In the genomic region with DNA sequence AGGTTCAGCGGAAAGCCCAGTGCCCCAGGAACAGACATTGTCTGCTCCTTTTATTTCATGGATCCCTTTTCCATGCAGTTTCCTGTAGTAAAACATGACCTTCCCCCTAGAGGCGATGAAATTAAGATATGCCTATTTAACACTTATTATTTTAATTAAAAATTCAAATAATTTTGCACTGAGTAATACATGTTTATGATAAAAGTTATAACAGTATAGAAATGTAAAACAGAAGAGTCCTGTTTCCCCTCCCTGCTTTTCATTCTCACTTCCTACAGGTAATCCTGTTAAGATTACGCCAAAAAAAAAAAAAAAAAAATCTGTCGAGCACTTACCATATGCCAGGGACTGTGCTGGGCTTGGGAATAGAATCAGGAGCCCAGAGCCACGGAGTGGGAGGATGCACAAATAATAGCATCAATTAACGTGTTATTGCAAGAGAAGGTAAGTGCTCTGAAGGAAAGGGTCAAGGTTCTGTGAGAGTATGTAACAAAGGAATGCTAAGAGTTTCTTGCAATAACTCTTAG, we compare ENCODE assay signal across 8 cellular contexts. TPM values are rescaled to one million over a fixed set of nuclear protein-coding genes. Genes with fewer than 3 reads are reported as not detected.
DNase-seq lines count a peak whose midpoint lies in the region; ATAC-seq and TF ChIP-seq lines count a peak whose summit lies in the region.

No MANE protein-coding gene starts in this region.

- no peaks in the 10 kb centered on the region for H3K27me3 ChIP-seq in left ventricle myocardium inferior (ENCODE audit: low read depth)
- H3K27me3 ChIP-seq in liver (ENCODE audit: control insufficient read depth in 4 of 4, insufficient read depth in 4 of 4, low read length in 3 of 4): no peaks in the 10 kb centered on the region

- peaks cover 9% of the 10 kb centered on the region for H3K36me3 Mint-ChIP-seq in activated naive CD8-positive, alpha-beta T cell treated with anti-CD3 and anti-CD28 coated beads for 36 hours

- H3K36me3 ChIP-seq in left ventricle myocardium inferior (no peaks in the 10 kb centered on the region), liver (ENCODE audit: control insufficient read depth in 4 of 4, insufficient read depth in 3 of 4, low read depth in 1 of 4, low read length in 3 of 4) (peaks cover 2 to 8% (median 3%) of the 10 kb centered on the region in 4 donors), urinary bladder (ENCODE audit: insufficient read depth) (no peaks in the 10 kb centered on the region)

- peak overlapping the region; percentile 75 for H3K4me3 ChIP-seq in left ventricle myocardium inferior
- peak overlapping the region in 1 of 3 donors; percentile 93 for H3K4me3 ChIP-seq in liver (ENCODE audit: low read depth in 1 of 3, low read length in 3 of 3)
- peak overlapping the region; percentile 73 for H3K4me3 ChIP-seq in urinary bladder (ENCODE audit: low read depth, low read length)

- H3K9me3 ChIP-seq in left ventricle myocardium inferior (replicated peaks): no peaks in the 10 kb centered on the region
- no peaks in the 10 kb centered on the region for H3K9me3 ChIP-seq in liver (ENCODE audit: control insufficient read depth in 4 of 4, low read length in 3 of 4)

- peaks cover 41% of the 10 kb centered on the region for H3K4me1 ChIP-seq in left ventricle myocardium inferior
- H3K4me1 ChIP-seq in liver (ENCODE audit: control insufficient read depth in 4 of 4, insufficient read depth in 4 of 4, low read length in 3 of 4): peaks cover 6 to 34% (median 23%) of the 10 kb centered on the region in 4 donors
- peaks cover 1% of the 10 kb centered on the region for H3K4me1 ChIP-seq in urinary bladder (ENCODE audit: insufficient read depth)

- intact Hi-C loops in left ventricle myocardium inferior (cut with micrococcal nuclease): loop anchor here (10.0 kb wide), 1 partner anchor 54 kb away; no protein-coding TSS in a partner anchor
- intact Hi-C loops in Right ventricle myocardium superior (cut with DNase I): loop anchor here (5.0 kb wide), 1 partner anchor 47 kb away; the partner anchor contains the start of genes EMG1 and PHB2

- ATAC-seq in Right ventricle myocardium superior (ENCODE audit: poor library complexity): no peak

- H3K9me3 Mint-ChIP-seq in activated naive CD8-positive, alpha-beta T cell treated with anti-CD3 and anti-CD28 coated beads for 36 hours: no peaks in the 10 kb centered on the region

- H3K27me3 Mint-ChIP-seq in activated naive CD8-positive, alpha-beta T cell treated with anti-CD3 and anti-CD28 coated beads for 36 hours: no peaks in the 10 kb centered on the region

- no peak for DNase-seq in left ventricle myocardium inferior
- no peak for DNase-seq in Right ventricle myocardium superior
- no peak for DNase-seq in activated naive CD8-positive, alpha-beta T cell treated with anti-CD3 and anti-CD28 coated beads for 36 hours
- no peak for DNase-seq in MV-4-11 (lab: John Stamatoyannopoulos, UW)
- DNase-seq in activated effector memory CD4-positive, alpha-beta T cell treated with anti-CD3 and anti-CD28 coated beads, Interleukin-2, amount 50 U/mL, for 16 hours: no peak
- no peak for DNase-seq in GM03348 (ENCODE audit: low spot score)

- peaks cover 27% of the 10 kb centered on the region for H3K4me1 Mint-ChIP-seq in activated naive CD8-positive, alpha-beta T cell treated with anti-CD3 and anti-CD28 coated beads for 36 hours

- WGBS in liver: 6% methylated on average over 6 of the region's 6 CpGs
- WGBS in urinary bladder: 6% methylated on average over 6 of the region's 6 CpGs

- peak overlapping the region; percentile 93 for H3K4me3 Mint-ChIP-seq in activated naive CD8-positive, alpha-beta T cell treated with anti-CD3 and anti-CD28 coated beads for 36 hours

- H3K9ac ChIP-seq in liver (ENCODE audit: low read depth in 1 of 2, low read length in 2 of 2): peak overlapping the region; percentile 25 to 89

- TF ChIP-seq CTCF in left ventricle myocardium inferior (IDR thresholded peaks at IDR 0.05; ENCODE audit: borderline replicate concordance): no peak
- TF ChIP-seq CTCF in liver (IDR thresholded peaks at IDR 0.05; ENCODE audit: low read depth, low read length, missing input control): no peak

- peak overlapping the region; percentile 92 for H3K27ac ChIP-seq in left ventricle myocardium inferior (replicated peaks)
- H3K27ac ChIP-seq in liver (ENCODE audit: low read depth in 1 of 2, low read length in 2 of 2): peak overlapping the region; percentile 94 to 97
- H3K27ac ChIP-seq in urinary bladder (ENCODE audit: low read depth): no peak overlapping the region

- peak overlapping the region; percentile 89 for H3K27ac Mint-ChIP-seq in activated naive CD8-positive, alpha-beta T cell treated with anti-CD3 and anti-CD28 coated beads for 36 hours

- no peak for TF ChIP-seq RAD21 in liver (IDR thresholded peaks at IDR 0.05)

TF ChIP-seq in liver, 16 proteins besides CTCF, POLR2A, EP300 and RAD21:
- no peak for TF ChIP-seq HNF4A (conservative IDR thresholded peaks at IDR 0.05)
- TF ChIP-seq, protein P1, sequence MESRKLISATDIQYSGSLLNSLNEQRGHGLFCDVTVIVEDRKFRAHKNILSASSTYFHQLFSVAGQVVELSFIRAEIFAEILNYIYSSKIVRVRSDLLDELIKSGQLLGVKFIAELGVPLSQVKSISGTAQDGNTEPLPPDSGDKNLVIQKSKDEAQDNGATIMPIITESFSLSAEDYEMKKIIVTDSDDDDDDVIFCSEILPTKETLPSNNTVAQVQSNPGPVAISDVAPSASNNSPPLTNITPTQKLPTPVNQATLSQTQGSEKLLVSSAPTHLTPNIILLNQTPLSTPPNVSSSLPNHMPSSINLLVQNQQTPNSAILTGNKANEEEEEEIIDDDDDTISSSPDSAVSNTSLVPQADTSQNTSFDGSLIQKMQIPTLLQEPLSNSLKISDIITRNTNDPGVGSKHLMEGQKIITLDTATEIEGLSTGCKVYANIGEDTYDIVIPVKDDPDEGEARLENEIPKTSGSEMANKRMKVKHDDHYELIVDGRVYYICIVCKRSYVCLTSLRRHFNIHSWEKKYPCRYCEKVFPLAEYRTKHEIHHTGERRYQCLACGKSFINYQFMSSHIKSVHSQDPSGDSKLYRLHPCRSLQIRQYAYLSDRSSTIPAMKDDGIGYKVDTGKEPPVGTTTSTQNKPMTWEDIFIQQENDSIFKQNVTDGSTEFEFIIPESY (IDR thresholded peaks at IDR 0.05): no peak
- no peak for TF ChIP-seq EGR1 (IDR thresholded peaks at IDR 0.05; ENCODE audit: low read depth in 2 of 2)
- no peak for TF ChIP-seq HNF4G (IDR thresholded peaks at IDR 0.05)
- no peak for TF ChIP-seq NR2F2 (IDR thresholded peaks at IDR 0.05)
- TF ChIP-seq JUND (IDR thresholded peaks at IDR 0.05): no peak
- TF ChIP-seq GABPA (IDR thresholded peaks at IDR 0.05 in 1 of 2, conservative IDR thresholded peaks at IDR 0.05 in 1 of 2): no peak

RNA-seq across cellular contexts. Expression of gene LPCAT3, which starts 0.8 kb away (rescaled TPM):
- total RNA-seq in left ventricle myocardium inferior: 35.1 TPM
- 48.7 TPM for total RNA-seq in Right ventricle myocardium superior
- total RNA-seq in activated naive CD8-positive, alpha-beta T cell treated with anti-CD3 and anti-CD28 coated beads for 36 hours: 10 to 100 TPM; 23.3 to 23.8 TPM
- 10 to 100 TPM; 57.7 to 96.5 TPM for total RNA-seq in liver
- polyA plus RNA-seq in liver: 10 to 100 TPM; 41.9 to 96.3 TPM
- total RNA-seq in urinary bladder: 20.7 TPM
- 48.1 TPM for polyA plus RNA-seq in urinary bladder

RNA-seq across cellular contexts. Expression of gene C1S, which starts 41.4 kb away (rescaled TPM):
- total RNA-seq in left ventricle myocardium inferior (108 TPM), Right ventricle myocardium superior (142 TPM), liver (1,000 to 10,000 TPM in 1 of 2 donors, 100 to 1,000 TPM in 1; 267 to 2,029 TPM), urinary bladder (196 TPM)
- under 1 TPM; 0.47 to 0.66 TPM for total RNA-seq in activated naive CD8-positive, alpha-beta T cell treated with anti-CD3 and anti-CD28 coated beads for 36 hours
- polyA plus RNA-seq in liver (1,000 to 10,000 TPM; 1,439 to 1,696 TPM), urinary bladder (918 TPM)

RNA-seq across cellular contexts. Expression of gene EMG1, which starts 48.4 kb away (rescaled TPM):
- 44.3 TPM for total RNA-seq in left ventricle myocardium inferior
- total RNA-seq in Right ventricle myocardium superior: 39.0 TPM
- 100 to 1,000 TPM; 130 to 140 TPM for total RNA-seq in activated naive CD8-positive, alpha-beta T cell treated with anti-CD3 and anti-CD28 coated beads for 36 hours
- 10 to 100 TPM; 14.7 to 18.0 TPM for total RNA-seq in liver
- polyA plus RNA-seq in liver: 10 to 100 TPM; 11.5 to 28.6 TPM
- total RNA-seq in urinary bladder: 25.4 TPM
- polyA plus RNA-seq in urinary bladder: 25.9 TPM

RNA-seq across cellular contexts. Expression of gene PHB2, which starts 48.6 kb away (rescaled TPM):
- total RNA-seq in left ventricle myocardium inferior (142 TPM), Right ventricle myocardium superior (136 TPM), liver (10 to 100 TPM; 82.7 to 99.1 TPM), urinary bladder (94.9 TPM)
- total RNA-seq in activated naive CD8-positive, alpha-beta T cell treated with anti-CD3 and anti-CD28 coated beads for 36 hours: 100 to 1,000 TPM; 556 to 557 TPM
- polyA plus RNA-seq in liver (100 to 1,000 TPM; 107 to 133 TPM), urinary bladder (192 TPM)

Comparison
In these comparisons a context has a peak if more than half of its experiments do, and no peak if none do; other contexts are left out.
1. RNA of gene C1S, which starts 41.4 kb away (total RNA-seq): 267 to 2,029 TPM in liver, 196 TPM in urinary bladder (single experiment), 142 TPM in Right ventricle myocardium superior (single experiment) and 108 TPM in left ventricle myocardium inferior (single experiment); 0.47 to 0.66 TPM in activated naive CD8-positive, alpha-beta T cell treated with anti-CD3 and anti-CD28 coated beads for 36 hours; every median in the first group is over 10 times any median in the second.